20 cellular contexts compared by ENCODE assay signal in genomic region chr15:22808761-22809280, GRCh38.
"Had no signal": no experiment of that assay in that cellular context is flagged by ENCODE, and none has a peak within 500 bp of the region (broad histone marks: within the 10 kb centered on the region; RNA-seq: fewer than 3 reads in every experiment).

No MANE protein-coding gene starts in this region.

- H3K4me3 ChIP-seq: coronary artery, esophagus squamous epithelium, gastroesophageal sphincter, heart right ventricle, left lung, neural progenitor cell, sigmoid colon, smooth muscle cell, thoracic aorta, upper lobe of right lung had no signal

- H3K27me3 ChIP-seq: esophagus squamous epithelium, gastroesophageal sphincter, heart right ventricle, left lung, neural progenitor cell, sigmoid colon, upper lobe of right lung had no signal

- DNase-seq: activated gamma-delta T cell treated with Interleukin-2 at 50 U/mL for 16 hours; activated T-cell treated with anti-CD3 and anti-CD28 coated beads, Interleukin-2, amount 50 U/mL, for 1 hour; aorta; cerebellar nuclear complex; esophagus squamous epithelium; heart right ventricle; left lung; naive thymus-derived CD8-positive, alpha-beta T cell; posterior cingulate gyrus; sigmoid colon; stimulated activated CD4-positive, alpha-beta T cell treated with anti-CD3 and anti-CD28 coated beads, Interleukin-2, amount 100 ng/mL, for 48 hours; stimulated activated naive CD4-positive, alpha-beta T cell treated with Interleukin-2 at 50 U/mL for 16 hours; T-helper 9 cell; upper lobe of right lung had no signal

- H3K36me3 ChIP-seq: neural progenitor cell, thoracic aorta, upper lobe of right lung had no signal

- ATAC-seq: gastroesophageal sphincter; heart right ventricle; left lung; naive thymus-derived CD8-positive, alpha-beta T cell; upper lobe of right lung; WTC11 had no signal

- H3K9me3 ChIP-seq: esophagus squamous epithelium, gastroesophageal sphincter, heart right ventricle, left lung, sigmoid colon, thoracic aorta, upper lobe of right lung had no signal

- H3K4me2 ChIP-seq: neural progenitor cell, smooth muscle cell had no signal

- H3K4me1 ChIP-seq: esophagus squamous epithelium, left lung, neural progenitor cell, upper lobe of right lung had no signal

- H2AFZ ChIP-seq: neural progenitor cell had no signal

- H3K9ac ChIP-seq: neural progenitor cell had no signal

- H3K27ac ChIP-seq: coronary artery, esophagus squamous epithelium, gastroesophageal sphincter, heart right ventricle, left lung, neural progenitor cell, sigmoid colon, thoracic aorta, upper lobe of right lung had no signal
